Comparison of ENCODE assay signal across 1 cellular context in the genomic region with DNA sequence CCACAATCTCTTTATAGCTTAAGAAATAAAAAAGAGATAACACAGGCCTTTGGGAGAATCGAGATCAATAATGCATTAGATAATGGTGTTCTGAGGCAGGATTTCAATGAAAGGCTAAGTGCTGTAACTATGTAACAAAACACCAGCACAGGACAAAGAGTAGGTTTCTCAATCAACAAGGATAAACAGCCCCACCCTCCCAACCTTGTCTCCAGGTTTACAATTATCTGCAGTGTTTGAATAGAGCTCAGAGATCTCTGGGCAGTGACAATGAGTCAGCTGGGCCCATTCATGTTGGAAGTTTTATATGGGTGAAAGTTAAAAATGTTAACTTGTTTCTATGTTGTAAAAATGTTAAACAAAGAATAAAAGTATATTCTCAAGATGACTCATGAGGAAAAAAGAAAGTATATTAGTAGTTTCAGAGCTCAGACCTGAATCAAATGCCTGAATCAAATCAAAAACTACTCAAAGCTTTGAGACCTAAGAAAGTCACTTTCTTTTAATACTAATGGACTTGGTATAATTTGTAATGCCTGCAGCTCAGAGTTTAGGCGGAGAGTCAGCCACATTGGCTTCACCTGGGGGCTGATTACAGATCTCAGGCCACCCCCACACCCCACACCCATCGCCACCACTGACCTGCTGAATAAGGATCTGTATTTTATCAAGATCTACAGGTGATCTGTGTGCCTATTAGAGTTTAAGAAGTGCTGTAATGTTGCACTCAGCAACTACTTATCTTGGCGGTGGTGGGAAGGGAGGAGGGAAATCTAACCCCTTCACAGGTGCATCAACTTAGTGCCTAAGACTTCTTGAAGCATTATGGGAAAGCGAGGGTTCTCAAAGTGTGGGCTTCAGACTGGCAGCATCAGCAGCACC.
TF ChIP-seq lines count a peak whose summit lies in the region.

No MANE protein-coding gene starts in this region.

TF ChIP-seq in liver, 16 proteins besides CTCF, POLR2A, EP300 and RAD21 (continued from another document):
- TF ChIP-seq, protein P1, sequence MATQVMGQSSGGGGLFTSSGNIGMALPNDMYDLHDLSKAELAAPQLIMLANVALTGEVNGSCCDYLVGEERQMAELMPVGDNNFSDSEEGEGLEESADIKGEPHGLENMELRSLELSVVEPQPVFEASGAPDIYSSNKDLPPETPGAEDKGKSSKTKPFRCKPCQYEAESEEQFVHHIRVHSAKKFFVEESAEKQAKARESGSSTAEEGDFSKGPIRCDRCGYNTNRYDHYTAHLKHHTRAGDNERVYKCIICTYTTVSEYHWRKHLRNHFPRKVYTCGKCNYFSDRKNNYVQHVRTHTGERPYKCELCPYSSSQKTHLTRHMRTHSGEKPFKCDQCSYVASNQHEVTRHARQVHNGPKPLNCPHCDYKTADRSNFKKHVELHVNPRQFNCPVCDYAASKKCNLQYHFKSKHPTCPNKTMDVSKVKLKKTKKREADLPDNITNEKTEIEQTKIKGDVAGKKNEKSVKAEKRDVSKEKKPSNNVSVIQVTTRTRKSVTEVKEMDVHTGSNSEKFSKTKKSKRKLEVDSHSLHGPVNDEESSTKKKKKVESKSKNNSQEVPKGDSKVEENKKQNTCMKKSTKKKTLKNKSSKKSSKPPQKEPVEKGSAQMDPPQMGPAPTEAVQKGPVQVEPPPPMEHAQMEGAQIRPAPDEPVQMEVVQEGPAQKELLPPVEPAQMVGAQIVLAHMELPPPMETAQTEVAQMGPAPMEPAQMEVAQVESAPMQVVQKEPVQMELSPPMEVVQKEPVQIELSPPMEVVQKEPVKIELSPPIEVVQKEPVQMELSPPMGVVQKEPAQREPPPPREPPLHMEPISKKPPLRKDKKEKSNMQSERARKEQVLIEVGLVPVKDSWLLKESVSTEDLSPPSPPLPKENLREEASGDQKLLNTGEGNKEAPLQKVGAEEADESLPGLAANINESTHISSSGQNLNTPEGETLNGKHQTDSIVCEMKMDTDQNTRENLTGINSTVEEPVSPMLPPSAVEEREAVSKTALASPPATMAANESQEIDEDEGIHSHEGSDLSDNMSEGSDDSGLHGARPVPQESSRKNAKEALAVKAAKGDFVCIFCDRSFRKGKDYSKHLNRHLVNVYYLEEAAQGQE (IDR thresholded peaks at IDR 0.05): peak; percentile 31
- TF ChIP-seq, protein P2, sequence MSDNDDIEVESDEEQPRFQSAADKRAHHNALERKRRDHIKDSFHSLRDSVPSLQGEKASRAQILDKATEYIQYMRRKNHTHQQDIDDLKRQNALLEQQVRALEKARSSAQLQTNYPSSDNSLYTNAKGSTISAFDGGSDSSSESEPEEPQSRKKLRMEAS (IDR thresholded peaks at IDR 0.05): peak; percentile 11
- TF ChIP-seq FOXA2 (IDR thresholded peaks at IDR 0.05): peak; percentile 51
- peak; percentile 19 for TF ChIP-seq FOXA1 (IDR thresholded peaks at IDR 0.05)
